Comparison of ENCODE assay signal across 9 cellular contexts in genomic region chr19:48332351-48332661, GRCh38. TPM values are rescaled to one million over a fixed set of nuclear protein-coding genes. Genes with fewer than 3 reads are reported as not detected.
DNase-seq lines count a peak whose midpoint lies in the region; ATAC-seq and TF ChIP-seq lines count a peak whose summit lies in the region.
"Had no signal": no experiment of that assay in that cellular context is flagged by ENCODE, and none has a peak within 500 bp of the region (broad histone marks: within the 10 kb centered on the region; RNA-seq: fewer than 3 reads in every experiment).

No MANE protein-coding gene starts in this region.

- no peak for DNase-seq in activated CD4-positive, alpha-beta T cell treated with anti-CD3 and anti-CD28 coated beads, Interleukin-2, amount 10 ng/mL, durations not matched to agents 7 days and 5 days
- DNase-seq in activated CD4-positive, alpha-beta T cell treated with anti-CD3 and anti-CD28 coated beads for 48 hours, result no peak
- no peak for DNase-seq in activated naive CD8-positive, alpha-beta T cell treated with anti-CD3 and anti-CD28 coated beads, Interleukin-2, amount 50 U/mL, for 24 hours
- DNase-seq in substantia nigra (lab: John Stamatoyannopoulos, UW), result no peak
- DNase-seq in D341Med (ENCODE audit: low spot score), result no peak
- no peak for DNase-seq in midbrain (lab: John Stamatoyannopoulos, UW)

- TF ChIP-seq CTCF in liver (IDR thresholded peaks at IDR 0.05; ENCODE audit: low read depth, low read length, missing input control), result no peak

- H3K4me1 ChIP-seq in liver (ENCODE audit: control insufficient read depth in 4 of 4, insufficient read depth in 4 of 4, low read length in 3 of 4), result peaks cover 2 to 28% (median 14%) of the 10 kb centered on the region in 4 donors

- peaks cover 56% of the 10 kb centered on the region for H3K36me3 Mint-ChIP-seq in activated CD4-positive, alpha-beta T cell treated with anti-CD3 and anti-CD28 coated beads, Interleukin-2, amount 10 ng/mL, durations not matched to agents 7 days and 5 days (ENCODE audit: low read depth)
- H3K36me3 Mint-ChIP-seq in activated naive CD8-positive, alpha-beta T cell treated with anti-CD3 and anti-CD28 coated beads, Interleukin-2, amount 50 U/mL, for 24 hours (ENCODE audit: low read depth), result peaks cover 38% of the 10 kb centered on the region

- no peak for ATAC-seq in activated naive CD8-positive, alpha-beta T cell treated with anti-CD3 and anti-CD28 coated beads, Interleukin-2, amount 50 U/mL, for 24 hours
- no peak for ATAC-seq in GM21528 (IDR thresholded peaks at IDR 0.05; ENCODE audit: low FRiP score, unreplicated experiment)

- no peaks in the 10 kb centered on the region for H3K9me3 Mint-ChIP-seq in activated CD4-positive, alpha-beta T cell treated with anti-CD3 and anti-CD28 coated beads, Interleukin-2, amount 10 ng/mL, durations not matched to agents 7 days and 5 days
- no peaks in the 10 kb centered on the region for H3K9me3 Mint-ChIP-seq in activated naive CD8-positive, alpha-beta T cell treated with anti-CD3 and anti-CD28 coated beads, Interleukin-2, amount 50 U/mL, for 24 hours

- peaks cover 57% of the 10 kb centered on the region for H3K4me1 Mint-ChIP-seq in activated CD4-positive, alpha-beta T cell treated with anti-CD3 and anti-CD28 coated beads, Interleukin-2, amount 10 ng/mL, durations not matched to agents 7 days and 5 days
- peaks cover 60% of the 10 kb centered on the region for H3K4me1 Mint-ChIP-seq in activated naive CD8-positive, alpha-beta T cell treated with anti-CD3 and anti-CD28 coated beads, Interleukin-2, amount 50 U/mL, for 24 hours

- H3K27ac Mint-ChIP-seq in activated CD4-positive, alpha-beta T cell treated with anti-CD3 and anti-CD28 coated beads, Interleukin-2, amount 10 ng/mL, durations not matched to agents 7 days and 5 days, result peak overlapping the region; percentile 90
- H3K27ac Mint-ChIP-seq in activated naive CD8-positive, alpha-beta T cell treated with anti-CD3 and anti-CD28 coated beads, Interleukin-2, amount 50 U/mL, for 24 hours, result peak overlapping the region; percentile 97

- WGBS in liver, result 53% methylated on average over 6 of the region's 6 CpGs

- peak overlapping the region in 1 of 2 donors; percentile 58 for H3K9ac ChIP-seq in liver (ENCODE audit: low read depth in 1 of 2, low read length in 2 of 2)

- no peak overlapping the region for H3K4me3 ChIP-seq in liver (ENCODE audit: low read depth in 1 of 3, low read length in 3 of 3)

- H3K9me3 ChIP-seq in liver (ENCODE audit: control insufficient read depth in 4 of 4, low read length in 3 of 4), result no peaks in the 10 kb centered on the region

- peak overlapping the region; percentile 56 to 84 for H3K27ac ChIP-seq in liver (ENCODE audit: low read depth in 1 of 2, low read length in 2 of 2)
- H3K27ac ChIP-seq in substantia nigra (ENCODE audit: low read depth, low read length, poor library complexity, severe bottlenecking), result peak overlapping the region; percentile 77

- POLR2A ChIA-PET in activated CD4-positive, alpha-beta T cell treated with anti-CD3 and anti-CD28 coated beads, Interleukin-2, amount 10 ng/mL, durations not matched to agents 7 days and 5 days (lab: Charles Lee), result interaction anchor here (1.2 to 2.4 kb wide), 2 partner anchors 9 to 11 kb away, joined by 7 to 21 read pairs; a partner anchor contains a TSS

- peaks cover 0 to 1% (median 0%) of the 10 kb centered on the region in 4 donors for H3K36me3 ChIP-seq in liver (ENCODE audit: control insufficient read depth in 4 of 4, insufficient read depth in 3 of 4, low read depth in 1 of 4, low read length in 3 of 4)

- H3K4me3 Mint-ChIP-seq in activated CD4-positive, alpha-beta T cell treated with anti-CD3 and anti-CD28 coated beads, Interleukin-2, amount 10 ng/mL, durations not matched to agents 7 days and 5 days, result peak overlapping the region; percentile 81
- peak overlapping the region; percentile 89 for H3K4me3 Mint-ChIP-seq in activated naive CD8-positive, alpha-beta T cell treated with anti-CD3 and anti-CD28 coated beads, Interleukin-2, amount 50 U/mL, for 24 hours

- H3K27me3 ChIP-seq in liver (ENCODE audit: control insufficient read depth in 4 of 4, insufficient read depth in 4 of 4, low read length in 3 of 4), result no peaks in the 10 kb centered on the region

- TF ChIP-seq RAD21 in liver (IDR thresholded peaks at IDR 0.05), result no peak

- H3K27me3 Mint-ChIP-seq in activated CD4-positive, alpha-beta T cell treated with anti-CD3 and anti-CD28 coated beads, Interleukin-2, amount 10 ng/mL, durations not matched to agents 7 days and 5 days, result no peaks in the 10 kb centered on the region
- H3K27me3 Mint-ChIP-seq in activated naive CD8-positive, alpha-beta T cell treated with anti-CD3 and anti-CD28 coated beads, Interleukin-2, amount 50 U/mL, for 24 hours, result no peaks in the 10 kb centered on the region

- CTCF ChIA-PET in activated CD4-positive, alpha-beta T cell treated with anti-CD3 and anti-CD28 coated beads, Interleukin-2, amount 10 ng/mL, durations not matched to agents 7 days and 5 days (lab: Charles Lee), result interaction anchor here (0.5 to 4.6 kb wide), 9 partner anchors 9 to 1028 kb away, joined by 3 to 83 read pairs (median 3); partner anchors contain the start of gene EMP3

TF ChIP-seq in liver, 16 proteins besides CTCF, POLR2A, EP300 and RAD21:
- TF ChIP-seq EGR1 (IDR thresholded peaks at IDR 0.05; ENCODE audit: low read depth in 2 of 2), result no peak
- no peak for TF ChIP-seq ZBTB33 (IDR thresholded peaks at IDR 0.05)
- TF ChIP-seq HNF4G (IDR thresholded peaks at IDR 0.05), result no peak
- no peak for TF ChIP-seq RXRA (IDR thresholded peaks at IDR 0.05)
- TF ChIP-seq ATF3 (IDR thresholded peaks at IDR 0.05), result no peak
- no peak for TF ChIP-seq GABPA (IDR thresholded peaks at IDR 0.05 in 1 of 2, conservative IDR thresholded peaks at IDR 0.05 in 1 of 2)
- TF ChIP-seq MAX (IDR thresholded peaks at IDR 0.05), result no peak
- TF ChIP-seq FOXA2 (IDR thresholded peaks at IDR 0.05), result no peak

RNA-seq across cellular contexts. Expression of gene EMP3, which starts 7.0 kb away (rescaled TPM):
- 100 to 1,000 TPM; 444 to 544 TPM for total RNA-seq in activated CD4-positive, alpha-beta T cell treated with anti-CD3 and anti-CD28 coated beads, Interleukin-2, amount 10 ng/mL, durations not matched to agents 7 days and 5 days
- 10 to 100 TPM in 1 of 2 donors, 1 to 10 TPM in 1; 4.5 to 16.6 TPM for total RNA-seq in liver
- 10 to 100 TPM; 11.3 to 12.1 TPM for polyA plus RNA-seq in liver

RNA-seq across cellular contexts. Expression of gene TMEM143, which starts 31.4 kb away (rescaled TPM):
- total RNA-seq in activated CD4-positive, alpha-beta T cell treated with anti-CD3 and anti-CD28 coated beads, Interleukin-2, amount 10 ng/mL, durations not matched to agents 7 days and 5 days, result 10 to 100 TPM; 19.0 to 21.7 TPM
- 1 to 10 TPM; 3.2 to 5.4 TPM for total RNA-seq in liver
- 10 to 100 TPM in 1 of 2 donors, 1 to 10 TPM in 1; 7.9 to 10.2 TPM for polyA plus RNA-seq in liver

RNA-seq across cellular contexts. Expression of gene SYNGR4, which starts 31.9 kb away (rescaled TPM):
- not detected for total RNA-seq in activated CD4-positive, alpha-beta T cell treated with anti-CD3 and anti-CD28 coated beads, Interleukin-2, amount 10 ng/mL, durations not matched to agents 7 days and 5 days
- not detected for total RNA-seq in liver
- under 1 TPM in 1 of 2 donors, not detected in 1; 0.09 TPM for polyA plus RNA-seq in liver
- total RNA-seq: T-helper 1 cell treated with Interleukin-12 subunit alpha and Interleukin-12 subunit beta and Interleukin-4 antibody, amounts not matched to agents 30 ng/mL and 1 ng/mL, for 36 hours had no signal

RNA-seq across cellular contexts. Expression of gene KDELR1, which starts 59.0 kb away (rescaled TPM):
- 10 to 100 TPM; 69.6 to 81.6 TPM for total RNA-seq in activated CD4-positive, alpha-beta T cell treated with anti-CD3 and anti-CD28 coated beads, Interleukin-2, amount 10 ng/mL, durations not matched to agents 7 days and 5 days
- total RNA-seq in liver, result 10 to 100 TPM; 32.3 to 34.9 TPM
- 10 to 100 TPM; 59.1 to 94.9 TPM for polyA plus RNA-seq in liver

Comparison
In these comparisons a context has a peak if more than half of its experiments do, and no peak if none do; other contexts are left out.
1. RNA of gene EMP3, which starts 7.0 kb away (total RNA-seq): 444 to 544 TPM in activated CD4-positive, alpha-beta T cell treated with anti-CD3 and anti-CD28 coated beads, Interleukin-2, amount 10 ng/mL, durations not matched to agents 7 days and 5 days; 4.5 to 16.6 TPM in liver; every median in the first group is over 10 times any median in the second.